In genomic region chr3:47899495-47900108, GRCh38 we compare ENCODE assay signal across 1 cellular context.
TF ChIP-seq lines count a peak whose summit lies in the region.

No MANE protein-coding gene starts in this region.

TF ChIP-seq in SK-N-SH, 30 proteins besides CTCF, POLR2A, EP300 and RAD21 (continued from another document):
- TF ChIP-seq, protein P1, sequence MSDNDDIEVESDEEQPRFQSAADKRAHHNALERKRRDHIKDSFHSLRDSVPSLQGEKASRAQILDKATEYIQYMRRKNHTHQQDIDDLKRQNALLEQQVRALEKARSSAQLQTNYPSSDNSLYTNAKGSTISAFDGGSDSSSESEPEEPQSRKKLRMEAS (IDR thresholded peaks at IDR 0.05; ENCODE audit: low read depth): no peak
- TF ChIP-seq, protein P2, sequence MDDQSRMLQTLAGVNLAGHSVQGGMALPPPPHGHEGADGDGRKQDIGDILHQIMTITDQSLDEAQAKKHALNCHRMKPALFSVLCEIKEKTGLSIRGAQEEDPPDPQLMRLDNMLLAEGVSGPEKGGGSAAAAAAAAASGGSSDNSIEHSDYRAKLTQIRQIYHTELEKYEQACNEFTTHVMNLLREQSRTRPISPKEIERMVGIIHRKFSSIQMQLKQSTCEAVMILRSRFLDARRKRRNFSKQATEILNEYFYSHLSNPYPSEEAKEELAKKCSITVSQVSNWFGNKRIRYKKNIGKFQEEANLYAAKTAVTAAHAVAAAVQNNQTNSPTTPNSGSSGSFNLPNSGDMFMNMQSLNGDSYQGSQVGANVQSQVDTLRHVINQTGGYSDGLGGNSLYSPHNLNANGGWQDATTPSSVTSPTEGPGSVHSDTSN (IDR thresholded peaks at IDR 0.05): no peak
- TF ChIP-seq USF1 (IDR thresholded peaks at IDR 0.05; ENCODE audit: borderline replicate concordance, low read depth) (no peak), RXRA (IDR thresholded peaks at IDR 0.05; ENCODE audit: borderline replicate concordance, low read depth) (no peak), RFX5 (IDR thresholded peaks at IDR 0.05; ENCODE audit: low read length) (no peak), POLR2AphosphoS5 (IDR thresholded peaks at IDR 0.05; ENCODE audit: low read depth, low read length) (no peak), USF2 (IDR thresholded peaks at IDR 0.05; ENCODE audit: borderline replicate concordance, low read depth, low read length) (no peak), YY1 (IDR thresholded peaks at IDR 0.05; ENCODE audit: low read depth) (no peak), NRF1 (IDR thresholded peaks at IDR 0.05; ENCODE audit: low read depth, low read length) (no peak), GABPA (IDR thresholded peaks at IDR 0.05; ENCODE audit: low read depth) (no peak), RCOR1 (IDR thresholded peaks at IDR 0.05; ENCODE audit: low read length) (no peak), ELF1 (IDR thresholded peaks at IDR 0.05) (no peak), CHD2 (IDR thresholded peaks at IDR 0.05; ENCODE audit: low read length, partially characterized antibody) (no peak), TCF12 (IDR thresholded peaks at IDR 0.05) (no peak), GATA2 (CRISPR knock-in tag; IDR thresholded peaks at IDR 0.05) (no peak), TAF1 (IDR thresholded peaks at IDR 0.05; ENCODE audit: borderline replicate concordance, low read depth, low read length) (no peak)
- TF ChIP-seq, protein P3, sequence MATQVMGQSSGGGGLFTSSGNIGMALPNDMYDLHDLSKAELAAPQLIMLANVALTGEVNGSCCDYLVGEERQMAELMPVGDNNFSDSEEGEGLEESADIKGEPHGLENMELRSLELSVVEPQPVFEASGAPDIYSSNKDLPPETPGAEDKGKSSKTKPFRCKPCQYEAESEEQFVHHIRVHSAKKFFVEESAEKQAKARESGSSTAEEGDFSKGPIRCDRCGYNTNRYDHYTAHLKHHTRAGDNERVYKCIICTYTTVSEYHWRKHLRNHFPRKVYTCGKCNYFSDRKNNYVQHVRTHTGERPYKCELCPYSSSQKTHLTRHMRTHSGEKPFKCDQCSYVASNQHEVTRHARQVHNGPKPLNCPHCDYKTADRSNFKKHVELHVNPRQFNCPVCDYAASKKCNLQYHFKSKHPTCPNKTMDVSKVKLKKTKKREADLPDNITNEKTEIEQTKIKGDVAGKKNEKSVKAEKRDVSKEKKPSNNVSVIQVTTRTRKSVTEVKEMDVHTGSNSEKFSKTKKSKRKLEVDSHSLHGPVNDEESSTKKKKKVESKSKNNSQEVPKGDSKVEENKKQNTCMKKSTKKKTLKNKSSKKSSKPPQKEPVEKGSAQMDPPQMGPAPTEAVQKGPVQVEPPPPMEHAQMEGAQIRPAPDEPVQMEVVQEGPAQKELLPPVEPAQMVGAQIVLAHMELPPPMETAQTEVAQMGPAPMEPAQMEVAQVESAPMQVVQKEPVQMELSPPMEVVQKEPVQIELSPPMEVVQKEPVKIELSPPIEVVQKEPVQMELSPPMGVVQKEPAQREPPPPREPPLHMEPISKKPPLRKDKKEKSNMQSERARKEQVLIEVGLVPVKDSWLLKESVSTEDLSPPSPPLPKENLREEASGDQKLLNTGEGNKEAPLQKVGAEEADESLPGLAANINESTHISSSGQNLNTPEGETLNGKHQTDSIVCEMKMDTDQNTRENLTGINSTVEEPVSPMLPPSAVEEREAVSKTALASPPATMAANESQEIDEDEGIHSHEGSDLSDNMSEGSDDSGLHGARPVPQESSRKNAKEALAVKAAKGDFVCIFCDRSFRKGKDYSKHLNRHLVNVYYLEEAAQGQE (IDR thresholded peaks at IDR 0.05; ENCODE audit: low read depth, low read length): no peak
